Comparison of ENCODE assay signal across 2 cellular contexts in the genomic region with DNA sequence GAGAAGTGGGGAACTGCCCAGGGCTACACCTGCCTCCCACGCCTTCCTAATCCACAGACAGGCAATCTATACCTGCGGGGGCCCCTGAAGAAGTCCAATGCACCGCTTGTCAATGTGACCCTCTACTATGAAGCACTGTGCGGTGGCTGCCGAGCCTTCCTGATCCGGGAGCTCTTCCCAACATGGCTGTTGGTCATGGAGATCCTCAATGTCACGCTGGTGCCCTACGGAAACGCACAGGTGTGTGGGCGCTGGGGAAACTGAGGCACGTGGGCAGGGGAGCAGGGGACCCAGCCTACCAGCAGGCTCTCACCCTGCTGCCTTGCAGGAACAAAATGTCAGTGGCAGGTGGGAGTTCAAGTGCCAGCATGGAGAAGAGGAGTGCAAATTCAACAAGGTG.
TF ChIP-seq lines count a peak whose summit lies in the region.

No MANE protein-coding gene starts in this region.

TF ChIP-seq in HepG2, 621 proteins besides CTCF, POLR2A, EP300 and RAD21:
- TF ChIP-seq, protein P1, sequence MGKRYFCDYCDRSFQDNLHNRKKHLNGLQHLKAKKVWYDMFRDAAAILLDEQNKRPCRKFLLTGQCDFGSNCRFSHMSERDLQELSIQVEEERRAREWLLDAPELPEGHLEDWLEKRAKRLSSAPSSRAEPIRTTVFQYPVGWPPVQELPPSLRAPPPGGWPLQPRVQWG (CRISPR knock-in tag; IDR thresholded peaks at IDR 0.05; ENCODE audit: borderline replicate concordance, low read depth), result no peak
- TF ChIP-seq, protein P2, sequence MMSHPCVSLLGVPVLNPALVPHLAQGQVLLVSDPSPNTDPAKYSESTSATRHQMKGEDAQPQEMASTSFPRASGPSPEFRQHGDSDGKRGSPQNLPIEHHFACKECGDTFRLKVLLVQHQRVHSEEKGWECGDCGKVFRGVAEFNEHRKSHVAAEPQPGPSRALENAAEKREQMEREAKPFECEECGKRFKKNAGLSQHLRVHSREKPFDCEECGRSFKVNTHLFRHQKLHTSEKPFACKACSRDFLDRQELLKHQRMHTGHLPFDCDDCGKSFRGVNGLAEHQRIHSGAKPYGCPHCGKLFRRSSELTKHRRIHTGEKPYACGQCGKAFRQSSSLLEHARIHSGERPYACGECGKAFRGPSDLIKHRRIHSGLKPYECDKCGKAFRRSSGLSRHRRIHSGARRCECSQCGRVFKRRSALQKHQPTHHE (CRISPR knock-in tag; IDR thresholded peaks at IDR 0.05; ENCODE audit: borderline replicate concordance), result no peak
- TF ChIP-seq, protein P3, sequence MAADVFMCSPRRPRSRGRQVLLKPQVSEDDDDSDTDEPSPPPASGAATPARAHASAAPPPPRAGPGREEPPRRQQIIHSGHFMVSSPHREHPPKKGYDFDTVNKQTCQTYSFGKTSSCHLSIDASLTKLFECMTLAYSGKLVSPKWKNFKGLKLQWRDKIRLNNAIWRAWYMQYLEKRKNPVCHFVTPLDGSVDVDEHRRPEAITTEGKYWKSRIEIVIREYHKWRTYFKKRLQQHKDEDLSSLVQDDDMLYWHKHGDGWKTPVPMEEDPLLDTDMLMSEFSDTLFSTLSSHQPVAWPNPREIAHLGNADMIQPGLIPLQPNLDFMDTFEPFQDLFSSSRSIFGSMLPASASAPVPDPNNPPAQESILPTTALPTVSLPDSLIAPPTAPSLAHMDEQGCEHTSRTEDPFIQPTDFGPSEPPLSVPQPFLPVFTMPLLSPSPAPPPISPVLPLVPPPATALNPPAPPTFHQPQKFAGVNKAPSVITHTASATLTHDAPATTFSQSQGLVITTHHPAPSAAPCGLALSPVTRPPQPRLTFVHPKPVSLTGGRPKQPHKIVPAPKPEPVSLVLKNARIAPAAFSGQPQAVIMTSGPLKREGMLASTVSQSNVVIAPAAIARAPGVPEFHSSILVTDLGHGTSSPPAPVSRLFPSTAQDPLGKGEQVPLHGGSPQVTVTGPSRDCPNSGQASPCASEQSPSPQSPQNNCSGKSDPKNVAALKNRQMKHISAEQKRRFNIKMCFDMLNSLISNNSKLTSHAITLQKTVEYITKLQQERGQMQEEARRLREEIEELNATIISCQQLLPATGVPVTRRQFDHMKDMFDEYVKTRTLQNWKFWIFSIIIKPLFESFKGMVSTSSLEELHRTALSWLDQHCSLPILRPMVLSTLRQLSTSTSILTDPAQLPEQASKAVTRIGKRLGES (CRISPR knock-in tag; IDR thresholded peaks at IDR 0.05; ENCODE audit: borderline replicate concordance), result no peak
- no peak for TF ChIP-seq GABPA (IDR thresholded peaks at IDR 0.05; ENCODE audit: low read depth, low read length)
- no peak for TF ChIP-seq GABPA (CRISPR knock-in tag; IDR thresholded peaks at IDR 0.05; ENCODE audit: low read depth)
- TF ChIP-seq NFE2 (CRISPR knock-in tag; IDR thresholded peaks at IDR 0.05), result no peak
- TF ChIP-seq NR1H2 (CRISPR knock-in tag; IDR thresholded peaks at IDR 0.05; ENCODE audit: borderline replicate concordance, low read depth), result no peak
- TF ChIP-seq ELF1 (CRISPR knock-in tag; IDR thresholded peaks at IDR 0.05), result no peak
- no peak for TF ChIP-seq CBX5 (CRISPR knock-in tag; IDR thresholded peaks at IDR 0.05; ENCODE audit: borderline replicate concordance)
- TF ChIP-seq ZNF589 (CRISPR knock-in tag; conservative IDR thresholded peaks at IDR 0.05), result no peak
- TF ChIP-seq FOSL1 (CRISPR knock-in tag; IDR thresholded peaks at IDR 0.05; ENCODE audit: borderline replicate concordance), result no peak
- TF ChIP-seq ZBTB3 (CRISPR knock-in tag; IDR thresholded peaks at IDR 0.05; ENCODE audit: borderline replicate concordance, low read depth), result no peak
TF ChIP-seq in HepG2: peak in this region for 0.

TF ChIP-seq in HEK293T, 16 proteins besides CTCF, POLR2A, EP300 and RAD21:
- no peak for TF ChIP-seq ZNF384 (IDR thresholded peaks at IDR 0.05)
- TF ChIP-seq BHLHE40 (IDR thresholded peaks at IDR 0.05; ENCODE audit: borderline replicate concordance), result no peak
- TF ChIP-seq, protein P4, sequence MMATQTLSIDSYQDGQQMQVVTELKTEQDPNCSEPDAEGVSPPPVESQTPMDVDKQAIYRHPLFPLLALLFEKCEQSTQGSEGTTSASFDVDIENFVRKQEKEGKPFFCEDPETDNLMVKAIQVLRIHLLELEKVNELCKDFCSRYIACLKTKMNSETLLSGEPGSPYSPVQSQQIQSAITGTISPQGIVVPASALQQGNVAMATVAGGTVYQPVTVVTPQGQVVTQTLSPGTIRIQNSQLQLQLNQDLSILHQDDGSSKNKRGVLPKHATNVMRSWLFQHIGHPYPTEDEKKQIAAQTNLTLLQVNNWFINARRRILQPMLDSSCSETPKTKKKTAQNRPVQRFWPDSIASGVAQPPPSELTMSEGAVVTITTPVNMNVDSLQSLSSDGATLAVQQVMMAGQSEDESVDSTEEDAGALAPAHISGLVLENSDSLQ (IDR thresholded peaks at IDR 0.05), result no peak
- no peak for TF ChIP-seq FOXA1 (IDR thresholded peaks at IDR 0.05)
- no peak for TF ChIP-seq FOXM1 (IDR thresholded peaks at IDR 0.05; ENCODE audit: borderline replicate concordance)
- no peak for TF ChIP-seq SP1 (IDR thresholded peaks at IDR 0.05)
- TF ChIP-seq SUZ12 (IDR thresholded peaks at IDR 0.05), result no peak
